In genomic region chr11:105827906-105828305, GRCh38 we compare ENCODE assay signal across 26 cellular contexts.
"Had no signal": no experiment of that assay in that cellular context is flagged by ENCODE, and none has a peak within 500 bp of the region (broad histone marks: within the 10 kb centered on the region; RNA-seq: fewer than 3 reads in every experiment).

No MANE protein-coding gene starts in this region.

- H3K4me1 ChIP-seq: colonic mucosa, esophagus squamous epithelium, gastrocnemius medialis, heart right ventricle, left lung, lower lobe of right lung had no signal

- H3K4me3 ChIP-seq: colonic mucosa, esophagus squamous epithelium, gastrocnemius medialis, heart right ventricle, left lung, lower lobe of right lung, mucosa of descending colon had no signal

- H3K27ac ChIP-seq: colonic mucosa, epithelial cell of prostate, esophagus squamous epithelium, gastrocnemius medialis, heart right ventricle, left lung, lower lobe of right lung had no signal

- DNase-seq: colonic mucosa; cortex of kidney; effector CD8-positive, alpha-beta T cell; effector memory CD8-positive, alpha-beta T cell; endodermal cell; erythroblast; esophagus squamous epithelium; foreskin fibroblast; foreskin melanocyte; gastrocnemius medialis; glutamatergic neuron; head of caudate nucleus; heart right ventricle; hippocampal formation; immature natural killer cell; islet precursor cell; kidney; kidney glomerular epithelial cell; left colon; left lung; left ventricle myocardium superior; lower lobe of right lung; mesenchymal stem cell; mucosa of descending colon; naive B cell had no signal

- H3K36me3 ChIP-seq: colonic mucosa, esophagus squamous epithelium, gastrocnemius medialis, heart right ventricle, left lung, lower lobe of right lung had no signal

- H3K9me3 ChIP-seq: colonic mucosa, esophagus squamous epithelium, gastrocnemius medialis, heart right ventricle, left lung, lower lobe of right lung, mucosa of descending colon had no signal

- H3K27me3 ChIP-seq: colonic mucosa, esophagus squamous epithelium, gastrocnemius medialis, heart right ventricle, left lung had no signal
